Comparison of ENCODE assay signal across 1 cellular context in the genomic region with DNA sequence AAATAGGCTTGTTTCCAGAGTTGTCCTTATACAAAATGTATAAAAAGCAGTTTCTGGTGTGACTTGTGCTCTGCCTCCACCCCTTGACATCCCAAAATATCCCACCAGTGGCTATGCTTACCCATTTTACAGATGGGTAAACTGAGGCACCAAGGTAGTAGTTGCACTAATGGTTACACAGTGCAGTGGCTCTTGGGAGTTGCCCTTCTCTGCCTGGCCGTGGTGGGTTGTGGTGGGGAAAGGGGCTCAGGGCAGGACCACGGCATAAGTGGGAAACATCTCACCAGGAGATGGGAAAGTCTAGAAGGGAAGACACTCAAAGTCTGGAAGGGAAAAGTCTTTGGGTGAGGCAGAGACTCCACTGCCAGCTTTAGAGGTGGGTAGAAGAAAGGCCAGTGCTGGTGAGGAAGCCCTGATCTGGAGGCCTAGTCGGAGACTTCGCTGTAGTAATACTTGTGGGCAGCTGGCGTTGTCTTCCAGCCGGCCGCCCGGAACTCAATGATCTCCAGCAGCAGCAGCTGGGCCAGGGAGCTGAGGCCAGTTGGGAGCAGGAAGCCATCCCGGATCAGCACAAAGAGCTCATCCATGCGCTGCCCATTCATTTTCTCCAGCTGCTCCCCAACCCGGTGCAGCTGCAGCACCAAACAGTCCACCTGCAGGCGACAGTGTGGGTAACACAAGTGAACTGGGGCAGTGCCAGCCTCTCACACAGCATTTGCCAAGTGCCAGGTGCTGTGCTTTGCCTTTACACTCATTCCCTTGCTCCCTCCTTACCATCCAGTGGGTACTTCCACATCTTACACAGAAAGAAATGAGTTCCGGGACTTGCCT.
TF ChIP-seq lines count a peak whose summit lies in the region.

No MANE protein-coding gene starts in this region.

TF ChIP-seq in WTC11, 78 proteins besides CTCF, POLR2A, EP300 and RAD21 (continued from another document):
- TF ChIP-seq, protein P1, sequence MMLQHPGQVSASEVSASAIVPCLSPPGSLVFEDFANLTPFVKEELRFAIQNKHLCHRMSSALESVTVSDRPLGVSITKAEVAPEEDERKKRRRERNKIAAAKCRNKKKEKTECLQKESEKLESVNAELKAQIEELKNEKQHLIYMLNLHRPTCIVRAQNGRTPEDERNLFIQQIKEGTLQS (CRISPR knock-in tag; conservative IDR thresholded peaks at IDR 0.05): no peak
- TF ChIP-seq, protein P2, sequence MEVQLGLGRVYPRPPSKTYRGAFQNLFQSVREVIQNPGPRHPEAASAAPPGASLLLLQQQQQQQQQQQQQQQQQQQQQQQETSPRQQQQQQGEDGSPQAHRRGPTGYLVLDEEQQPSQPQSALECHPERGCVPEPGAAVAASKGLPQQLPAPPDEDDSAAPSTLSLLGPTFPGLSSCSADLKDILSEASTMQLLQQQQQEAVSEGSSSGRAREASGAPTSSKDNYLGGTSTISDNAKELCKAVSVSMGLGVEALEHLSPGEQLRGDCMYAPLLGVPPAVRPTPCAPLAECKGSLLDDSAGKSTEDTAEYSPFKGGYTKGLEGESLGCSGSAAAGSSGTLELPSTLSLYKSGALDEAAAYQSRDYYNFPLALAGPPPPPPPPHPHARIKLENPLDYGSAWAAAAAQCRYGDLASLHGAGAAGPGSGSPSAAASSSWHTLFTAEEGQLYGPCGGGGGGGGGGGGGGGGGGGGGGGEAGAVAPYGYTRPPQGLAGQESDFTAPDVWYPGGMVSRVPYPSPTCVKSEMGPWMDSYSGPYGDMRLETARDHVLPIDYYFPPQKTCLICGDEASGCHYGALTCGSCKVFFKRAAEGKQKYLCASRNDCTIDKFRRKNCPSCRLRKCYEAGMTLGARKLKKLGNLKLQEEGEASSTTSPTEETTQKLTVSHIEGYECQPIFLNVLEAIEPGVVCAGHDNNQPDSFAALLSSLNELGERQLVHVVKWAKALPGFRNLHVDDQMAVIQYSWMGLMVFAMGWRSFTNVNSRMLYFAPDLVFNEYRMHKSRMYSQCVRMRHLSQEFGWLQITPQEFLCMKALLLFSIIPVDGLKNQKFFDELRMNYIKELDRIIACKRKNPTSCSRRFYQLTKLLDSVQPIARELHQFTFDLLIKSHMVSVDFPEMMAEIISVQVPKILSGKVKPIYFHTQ (CRISPR knock-in tag; IDR thresholded peaks at IDR 0.05): no peak
- TF ChIP-seq ARID4B (CRISPR knock-in tag; IDR thresholded peaks at IDR 0.05; ENCODE audit: borderline replicate concordance) (no peak), JAZF1 (CRISPR knock-in tag; IDR thresholded peaks at IDR 0.05) (no peak), HMGA2 (CRISPR knock-in tag; IDR thresholded peaks at IDR 0.05) (no peak)
TF ChIP-seq in WTC11: peak in this region for 0.
